1 cellular context compared by ENCODE assay signal in genomic region chr5:172188893-172189692, GRCh38.
TF ChIP-seq lines count a peak whose summit lies in the region.

No MANE protein-coding gene starts in this region.

TF ChIP-seq in GM23338, 12 proteins besides CTCF, POLR2A, EP300 and RAD21 (continued from another document):
- TF ChIP-seq ZNF462 (CRISPR knock-in tag; IDR thresholded peaks at IDR 0.05), result no peak
- TF ChIP-seq JUNB (IDR thresholded peaks at IDR 0.05; ENCODE audit: unreplicated experiment), result no peak
- no peak for TF ChIP-seq CREB1 (CRISPR knock-in tag; IDR thresholded peaks at IDR 0.05; ENCODE audit: low read depth)
- no peak for TF ChIP-seq EZH2phosphoT487 (IDR thresholded peaks at IDR 0.05; ENCODE audit: unreplicated experiment)
